Comparison of ENCODE assay signal across 7 cellular contexts in genomic region chr5:139698461-139699146, GRCh38. TPM values are rescaled to one million over a fixed set of nuclear protein-coding genes. Genes with fewer than 3 reads are reported as not detected.
DNase-seq lines count a peak whose midpoint lies in the region; ATAC-seq and TF ChIP-seq lines count a peak whose summit lies in the region.

No MANE protein-coding gene starts in this region.

- H3F3A ChIP-seq in neural cell (ENCODE audit: insufficient read depth, low read length, poor library complexity, severe bottlenecking): no peaks in the 10 kb centered on the region

- no peak overlapping the region for H3K9ac ChIP-seq in SK-N-MC (ENCODE audit: insufficient read length)
- peak overlapping the region; percentile 31 for H3K9ac ChIP-seq in neural cell (ENCODE audit: low read length)

- no peak overlapping the region for H3K4me2 ChIP-seq in neural cell (ENCODE audit: low read length)

- no peak for TF ChIP-seq EP300 in neural cell (conservative IDR thresholded peaks at IDR 0.05; ENCODE audit: poor library complexity, severe bottlenecking)

- H3K4me3 ChIP-seq in HAP-1: no peak overlapping the region
- no peak overlapping the region; the same call in 1 of the 2 replicates for H3K4me3 ChIP-seq in SK-N-MC
- H3K4me3 ChIP-seq in fibroblast of pulmonary artery (replicated peaks; ENCODE audit: low read depth, low read length): no peak overlapping the region
- H3K4me3 ChIP-seq in neural cell (ENCODE audit: low read length): no peak overlapping the region

- H3K36me3 ChIP-seq in HAP-1 (replicated peaks) (no peaks in the 10 kb centered on the region), SK-N-MC (ENCODE audit: insufficient read depth, low read length) (no peaks in the 10 kb centered on the region), neural cell (ENCODE audit: insufficient read depth, low read length) (no peaks in the 10 kb centered on the region)

- TF ChIP-seq CTCF in fibroblast of pulmonary artery (IDR thresholded peaks at IDR 0.05; ENCODE audit: low read length, missing control alignments) (no peak), neural cell (IDR thresholded peaks at IDR 0.05; ENCODE audit: poor library complexity, severe bottlenecking) (no peak)

- no peak for ATAC-seq in HG02981 (IDR thresholded peaks at IDR 0.05; ENCODE audit: unreplicated experiment)
- ATAC-seq in HG03045 (IDR thresholded peaks at IDR 0.05; ENCODE audit: unreplicated experiment): no peak

- H4K20me1 ChIP-seq in neural cell (ENCODE audit: insufficient read depth): no peaks in the 10 kb centered on the region

- H3K79me2 ChIP-seq in neural cell (replicated peaks; ENCODE audit: insufficient read depth, low read length): no peaks in the 10 kb centered on the region

- H3K27ac ChIP-seq in SK-N-MC (peak overlapping the region; percentile 79), neural cell (ENCODE audit: low read length) (no peak overlapping the region)

- no peaks in the 10 kb centered on the region for H3K9me2 ChIP-seq in neural cell (ENCODE audit: insufficient read depth, low read length)

- H2AFZ ChIP-seq in neural cell (ENCODE audit: low read depth, low read length): no peak overlapping the region

- DNase-seq in HAP-1 (ENCODE audit: low spot score in 2 of 2): peak; percentile 86 to 96
- DNase-seq in SK-N-MC (ENCODE audit: low read depth, low spot score): no peak
- DNase-seq in fibroblast of pulmonary artery (ENCODE audit: low read depth): peak; percentile 71
- DNase-seq in SIG-M5 (lab: John Stamatoyannopoulos, UW): no peak

- TF ChIP-seq RAD21 in neural cell (conservative IDR thresholded peaks at IDR 0.05): no peak

- H3K27me3 ChIP-seq in HAP-1 (ENCODE audit: low read depth): no peaks in the 10 kb centered on the region
- H3K27me3 ChIP-seq in neural cell (ENCODE audit: insufficient read depth, low read depth, low read length): no peaks in the 10 kb centered on the region

- in situ Hi-C loops in HAP-1 (cut with MboI; ENCODE audit: low sequenced_read_pairs): no loop called here

- H3K9me3 ChIP-seq in HAP-1 (no peaks in the 10 kb centered on the region), SK-N-MC (ENCODE audit: low read depth, low read length) (no peaks in the 10 kb centered on the region), neural cell (ENCODE audit: low read length) (no peaks in the 10 kb centered on the region)

- H3K4me1 ChIP-seq in HAP-1: peaks cover 22% of the 10 kb centered on the region

TF ChIP-seq in neural cell, 6 proteins besides CTCF, POLR2A, EP300 and RAD21:
- no peak for TF ChIP-seq SMC3 (conservative IDR thresholded peaks at IDR 0.05; ENCODE audit: poor library complexity)
- TF ChIP-seq MXI1 (conservative IDR thresholded peaks at IDR 0.05; ENCODE audit: poor library complexity, severe bottlenecking): no peak
- TF ChIP-seq EZH2 (IDR thresholded peaks at IDR 0.05; ENCODE audit: borderline replicate concordance, insufficient read depth, low read length, poor library complexity, severe bottlenecking): no peak
- no peak for TF ChIP-seq REST (IDR thresholded peaks at IDR 0.05; ENCODE audit: borderline replicate concordance)
- no peak for TF ChIP-seq TAF1 (IDR thresholded peaks at IDR 0.05; ENCODE audit: low read depth)
- no peak for TF ChIP-seq POLR2AphosphoS5 (IDR thresholded peaks at IDR 0.05)

RNA-seq across cellular contexts. Expression of gene CXXC5, which starts 50.5 kb away (rescaled TPM):
- 24.4 and 38.0 TPM in 2 replicates for polyA plus RNA-seq in neural cell
- polyA minus RNA-seq in neural cell: 37.0 and 40.1 TPM in 2 replicates

Comparison
In these comparisons a context has a peak if more than half of its experiments do, and no peak if none do; other contexts are left out.
1. DNase-seq: peak in HAP-1 (2 of 2) and fibroblast of pulmonary artery (single experiment); none in SK-N-MC (single experiment) and SIG-M5 (single experiment).